In genomic region chr17:17784599-17785264, GRCh38 we compare ENCODE assay signal across 8 cellular contexts. TPM values are rescaled to one million over a fixed set of nuclear protein-coding genes. Genes with fewer than 3 reads are reported as not detected.
DNase-seq lines count a peak whose midpoint lies in the region; ATAC-seq, FAIRE-seq and TF ChIP-seq lines count a peak whose summit lies in the region.

No MANE protein-coding gene starts in this region.

- ATAC-seq in IMR-90 (ENCODE audit: low read depth) (0 out of 2 replicates have a peak, but pooled peaks have one; percentile 9), naive B cell (ENCODE audit: low read depth in 2 of 2) (peak; percentile 27 to 41), HG02870 (IDR thresholded peaks at IDR 0.05; ENCODE audit: unreplicated experiment) (no peak), HG03025 (IDR thresholded peaks at IDR 0.05; ENCODE audit: low FRiP score, unreplicated experiment) (no peak), GM18870 (IDR thresholded peaks at IDR 0.05; ENCODE audit: unreplicated experiment) (no peak)

- H4K20me1 ChIP-seq in IMR-90 (ENCODE audit: insufficient read depth, low read length) (peaks cover 96% of the 10 kb centered on the region), astrocyte (ENCODE audit: insufficient read depth, low read length) (peaks cover 81% of the 10 kb centered on the region)

- H3K9me3 Mint-ChIP-seq in CD8-positive, alpha-beta memory T cell = no peaks in the 10 kb centered on the region
- H3K9me3 Mint-ChIP-seq in astrocyte (ENCODE audit: unreplicated experiment) (no peaks in the 10 kb centered on the region), naive B cell (no peaks in the 10 kb centered on the region)

- no peak overlapping the region for H4K5ac ChIP-seq in IMR-90 (ENCODE audit: low read depth, low read length)

- BruUV-seq in IMR-90 (replicated peaks; lab: Mats Ljungman, UMichigan) = no TSS peak

- peak; percentile 30 for TF ChIP-seq CTCF in IMR-90 (conservative IDR thresholded peaks at IDR 0.05; ENCODE audit: low read depth, low read length)
- peak; percentile 24 for TF ChIP-seq CTCF in astrocyte (IDR thresholded peaks at IDR 0.05; ENCODE audit: insufficient read depth, low read depth, low read length)

- in situ Hi-C loops in IMR-90 (cut with MboI; ENCODE audit: low sequenced_read_pairs) = no loop called here

- no peak overlapping the region for H3K4ac ChIP-seq in IMR-90 (ENCODE audit: low read depth, low read length)

- no peaks in the 10 kb centered on the region for H3K27me3 ChIP-seq in CD8-positive, alpha-beta memory T cell (ENCODE audit: insufficient read depth, low read length, poor library complexity, severe bottlenecking)
- no peaks in the 10 kb centered on the region for H3K27me3 ChIP-seq in IMR-90 (ENCODE audit: control insufficient read depth, insufficient read depth, low read length)
- no peaks in the 10 kb centered on the region for H3K27me3 ChIP-seq in astrocyte (ENCODE audit: insufficient read depth, low read length)

- CTCF ChIA-PET in CD8-positive, alpha-beta memory T cell (lab: Charles Lee) = no interaction called here
- CTCF ChIA-PET in IMR-90 (lab: Yijun Ruan, JAX) = no interaction called here

- no peaks in the 10 kb centered on the region for H3K36me3 Mint-ChIP-seq in CD8-positive, alpha-beta memory T cell
- no peaks in the 10 kb centered on the region for H3K36me3 Mint-ChIP-seq in astrocyte (ENCODE audit: low read depth, unreplicated experiment)
- H3K36me3 Mint-ChIP-seq in naive B cell = no peaks in the 10 kb centered on the region

- no peak for TF ChIP-seq RAD21 in IMR-90 (IDR thresholded peaks at IDR 0.05; ENCODE audit: low read length)

- H4K91ac ChIP-seq in IMR-90 (ENCODE audit: insufficient read depth, low read depth, low read length) = no peak overlapping the region

- no peak overlapping the region for H3K23ac ChIP-seq in IMR-90 (ENCODE audit: low read depth, low read length)

- no peak for FAIRE-seq in astrocyte (lab: Jason Lieb, UNC)

- H3K27ac ChIP-seq in CD8-positive, alpha-beta memory T cell (ENCODE audit: low read depth, low read length) = no peak overlapping the region
- H3K27ac ChIP-seq in IMR-90 (ENCODE audit: insufficient read depth, low read length) = no peak overlapping the region
- no peak overlapping the region for H3K27ac ChIP-seq in astrocyte (ENCODE audit: low read depth, low read length)

- H2BK15ac ChIP-seq in IMR-90 (ENCODE audit: low read depth, low read length) = no peak overlapping the region

- H3K9ac ChIP-seq in IMR-90 (ENCODE audit: low read depth, low read length) = no peak overlapping the region
- no peak overlapping the region for H3K9ac ChIP-seq in astrocyte (ENCODE audit: low read length)

- no peak for TF ChIP-seq POLR2A in IMR-90 (IDR thresholded peaks at IDR 0.05; ENCODE audit: low read depth, low read length)

- H3K18ac ChIP-seq in IMR-90 (ENCODE audit: low read depth, low read length) = no peak overlapping the region

- no peak overlapping the region for H2BK20ac ChIP-seq in IMR-90 (ENCODE audit: low read depth, low read length)

- no peak overlapping the region for H2AK5ac ChIP-seq in IMR-90 (ENCODE audit: low read depth, low read length)

- H2AK9ac ChIP-seq in IMR-90 (replicated peaks; ENCODE audit: low read depth, low read length, poor library complexity) = no peak overlapping the region

- peaks cover 4 to 35% (median 11%) of the 10 kb centered on the region in 3 donors for H3K4me1 Mint-ChIP-seq in CD8-positive, alpha-beta memory T cell
- H3K4me1 Mint-ChIP-seq in astrocyte (ENCODE audit: low read depth, unreplicated experiment) (peaks cover 37% of the 10 kb centered on the region), naive B cell (peaks cover 29 to 57% (median 39%) of the 10 kb centered on the region in 3 donors)

- peak in 1 of 5 donors; percentile 45 for DNase-seq in CD8-positive, alpha-beta memory T cell
- no peak for DNase-seq in IMR-90
- no peak for DNase-seq in astrocyte (ENCODE audit: low read depth)
- no peak for DNase-seq in naive B cell
- DNase-seq in AML-193 (lab: John Stamatoyannopoulos, UW) = no peak

- peaks cover 12 to 86% of the 10 kb centered on the region in 2 experiments; a peak in 2 of 4 replicates for H3K79me1 ChIP-seq in IMR-90 (ENCODE audit: low read depth in 1 of 2, low read length in 2 of 2)

- no peak overlapping the region for H2BK120ac ChIP-seq in IMR-90 (ENCODE audit: low read depth, low read length)

- peak overlapping the region in 1 of 8 donors; percentile 47 for H3K27ac Mint-ChIP-seq in CD8-positive, alpha-beta memory T cell
- peak overlapping the region; percentile 47 for H3K27ac Mint-ChIP-seq in astrocyte (ENCODE audit: unreplicated experiment)
- peak overlapping the region in 3 of 6 donors; percentile 15 to 73 (median 64) for H3K27ac Mint-ChIP-seq in naive B cell

- H2AFZ ChIP-seq in IMR-90 (replicated peaks; ENCODE audit: low read length, poor library complexity) (peak overlapping the region; percentile 26), astrocyte (ENCODE audit: low read depth, low read length) (no peak overlapping the region)

- no peak overlapping the region for H3K56ac ChIP-seq in IMR-90 (ENCODE audit: extremely low read depth, insufficient read depth, low read length)

- no peak overlapping the region for H3K14ac ChIP-seq in IMR-90 (replicated peaks; ENCODE audit: low read depth, low read length)

- H3K4me3 Mint-ChIP-seq in CD8-positive, alpha-beta memory T cell = peak overlapping the region; percentile 14 to 86 (median 49)
- H3K4me3 Mint-ChIP-seq in astrocyte (ENCODE audit: unreplicated experiment) = peak overlapping the region; percentile 83
- peak overlapping the region; percentile 84 to 95 (median 92) for H3K4me3 Mint-ChIP-seq in naive B cell

- peaks cover 3% of the 10 kb centered on the region in 2 donors for H3K27me3 Mint-ChIP-seq in CD8-positive, alpha-beta memory T cell
- H3K27me3 Mint-ChIP-seq in astrocyte (ENCODE audit: low read depth, unreplicated experiment) (no peaks in the 10 kb centered on the region), naive B cell (peaks cover 0 to 11% (median 9%) of the 10 kb centered on the region in 3 donors)

- H3K36me3 ChIP-seq in CD8-positive, alpha-beta memory T cell (ENCODE audit: insufficient read depth, low read length) = no peaks in the 10 kb centered on the region
- H3K36me3 ChIP-seq in IMR-90 (ENCODE audit: control insufficient read depth, insufficient read depth, low read length) (no peaks in the 10 kb centered on the region; the same call in 1 of the 2 replicates), astrocyte (ENCODE audit: insufficient read depth, low read length) (no peaks in the 10 kb centered on the region)

- no peak overlapping the region for H4K8ac ChIP-seq in IMR-90 (ENCODE audit: low read depth in 2 of 2, low read length in 2 of 2)

- intact Hi-C loops in IMR-90 (cut with micrococcal nuclease) = loop anchor here (10.0 kb wide), 1 partner anchor 100 kb away; the partner anchor contains the start of gene RAI1

- peaks cover 50% of the 10 kb centered on the region for H3K79me2 ChIP-seq in astrocyte (ENCODE audit: insufficient read depth, low read length)

- H2BK5ac ChIP-seq in IMR-90 (ENCODE audit: low read depth, low read length, poor library complexity, severe bottlenecking) = no peak overlapping the region

- no peaks in the 10 kb centered on the region for H3K9me3 ChIP-seq in CD8-positive, alpha-beta memory T cell (ENCODE audit: low read length)
- H3K9me3 ChIP-seq in IMR-90 (ENCODE audit: control insufficient read depth, insufficient read depth, low read length) (no peaks in the 10 kb centered on the region), astrocyte (ENCODE audit: insufficient read depth, low read depth, low read length) (no peaks in the 10 kb centered on the region)

- H3K4me1 ChIP-seq in CD8-positive, alpha-beta memory T cell (ENCODE audit: insufficient read depth, low read length) = peaks cover 19% of the 10 kb centered on the region
- peaks cover 36% of the 10 kb centered on the region for H3K4me1 ChIP-seq in IMR-90 (ENCODE audit: control insufficient read depth, insufficient read depth, low read length)
- peaks cover 35% of the 10 kb centered on the region for H3K4me1 ChIP-seq in astrocyte (ENCODE audit: insufficient read depth, low read length)

- H3K9me1 ChIP-seq in IMR-90 (ENCODE audit: insufficient read depth, low read length) = peaks cover 3% of the 10 kb centered on the region

- H3K4me2 ChIP-seq in IMR-90 (ENCODE audit: low read depth, low read length) = no peak overlapping the region
- H3K4me2 ChIP-seq in astrocyte (ENCODE audit: low read length) = peak overlapping the region; percentile 86

- dilution Hi-C loops in IMR-90 (cut with HindIII; ENCODE audit: low sequenced_read_pairs, unreplicated experiment) = no loop called here

- H3K4me3 ChIP-seq in CD8-positive, alpha-beta memory T cell (ENCODE audit: low read length) = peak overlapping the region; percentile 59
- no peak overlapping the region for H3K4me3 ChIP-seq in IMR-90 (ENCODE audit: insufficient read depth, low read depth, low read length)
- no peak overlapping the region for H3K4me3 ChIP-seq in astrocyte (ENCODE audit: insufficient read depth, low read depth, low read length)

- POLR2A ChIA-PET in CD8-positive, alpha-beta memory T cell (lab: Charles Lee) = no interaction called here
- POLR2A ChIA-PET in IMR-90 (lab: Charles Lee; ENCODE audit: unreplicated experiment) = no interaction called here

- 63% methylated on average over 5 of the region's 9 CpGs; no CpG with 5 or more reads in 1 of the 2 experiments for WGBS in IMR-90 (ENCODE audit: extremely low coverage in 2 of 2, insufficient read length in 1 of 2), 2 experiments

TF ChIP-seq in IMR-90, 13 proteins besides CTCF, POLR2A, EP300 and RAD21 (continues in another document):
- TF ChIP-seq MXI1 (IDR thresholded peaks at IDR 0.05; ENCODE audit: borderline replicate concordance, low read depth, low read length) (no peak), RFX5 (IDR thresholded peaks at IDR 0.05; ENCODE audit: low read depth, low read length) (no peak), RCOR1 (IDR thresholded peaks at IDR 0.05; ENCODE audit: insufficient replicate concordance, low read length) (no peak), MAFK (IDR thresholded peaks at IDR 0.05; ENCODE audit: low read depth, low read length) (no peak), CEBPB (IDR thresholded peaks at IDR 0.05; ENCODE audit: low read depth, low read length) (no peak)

RNA-seq across cellular contexts. Expression of gene SREBF1, which starts 52.1 kb away (rescaled TPM):
- total RNA-seq in CD8-positive, alpha-beta memory T cell = 10 to 100 TPM; 27.2 to 29.6 TPM
- 16.4 TPM for polyA plus RNA-seq in CD8-positive, alpha-beta memory T cell
- total RNA-seq in IMR-90 (2012; rRNA removed) (3.3 and 3.4 TPM in 2 replicates), astrocyte (59.2 and 65.6 TPM in 2 replicates)
- polyA plus RNA-seq in IMR-90 (2012; rRNA removed) (20.4 and 22.3 TPM in 2 replicates), naive B cell (ENCODE audit: low read depth in 6 of 6) (10 to 100 TPM in 1 of 6 donors, 1 to 10 TPM in 5; 4.8 to 10.0 (median 5.4) TPM)
- polyA plus RNA-seq in IMR-90 (2012; cell fraction: cytosol; rRNA removed) = 16.2 and 23.6 TPM in 2 replicates
- polyA plus RNA-seq in IMR-90 (2012; cell fraction: nucleus; rRNA removed; ENCODE audit: low replicate concordance) = 82.8 and 188 TPM in 2 replicates

Comparison
In these comparisons a context has a peak if more than half of its experiments do, and no peak if none do; other contexts are left out.
1. ATAC-seq: peak in IMR-90 (single experiment) and naive B cell (2 of 2); none in HG02870 (single experiment), HG03025 (single experiment) and GM18870 (single experiment).
2. Peak in every context shown above with its lines, with median percentiles within 50 percentile points of each other: H3K4me3 Mint-ChIP-seq.